In genomic region chr2:162711832-162712540, GRCh38 we compare ENCODE assay signal across 1 cellular context.
A peak's percentile ranks its signal among the peaks of the same experiment; 100 is the strongest.
TF ChIP-seq lines count a peak whose summit lies in the region.

No MANE protein-coding gene starts in this region.

TF ChIP-seq in GM23338, 12 proteins besides CTCF, POLR2A, EP300 and RAD21 (continued from another document):
- TF ChIP-seq, protein P1, sequence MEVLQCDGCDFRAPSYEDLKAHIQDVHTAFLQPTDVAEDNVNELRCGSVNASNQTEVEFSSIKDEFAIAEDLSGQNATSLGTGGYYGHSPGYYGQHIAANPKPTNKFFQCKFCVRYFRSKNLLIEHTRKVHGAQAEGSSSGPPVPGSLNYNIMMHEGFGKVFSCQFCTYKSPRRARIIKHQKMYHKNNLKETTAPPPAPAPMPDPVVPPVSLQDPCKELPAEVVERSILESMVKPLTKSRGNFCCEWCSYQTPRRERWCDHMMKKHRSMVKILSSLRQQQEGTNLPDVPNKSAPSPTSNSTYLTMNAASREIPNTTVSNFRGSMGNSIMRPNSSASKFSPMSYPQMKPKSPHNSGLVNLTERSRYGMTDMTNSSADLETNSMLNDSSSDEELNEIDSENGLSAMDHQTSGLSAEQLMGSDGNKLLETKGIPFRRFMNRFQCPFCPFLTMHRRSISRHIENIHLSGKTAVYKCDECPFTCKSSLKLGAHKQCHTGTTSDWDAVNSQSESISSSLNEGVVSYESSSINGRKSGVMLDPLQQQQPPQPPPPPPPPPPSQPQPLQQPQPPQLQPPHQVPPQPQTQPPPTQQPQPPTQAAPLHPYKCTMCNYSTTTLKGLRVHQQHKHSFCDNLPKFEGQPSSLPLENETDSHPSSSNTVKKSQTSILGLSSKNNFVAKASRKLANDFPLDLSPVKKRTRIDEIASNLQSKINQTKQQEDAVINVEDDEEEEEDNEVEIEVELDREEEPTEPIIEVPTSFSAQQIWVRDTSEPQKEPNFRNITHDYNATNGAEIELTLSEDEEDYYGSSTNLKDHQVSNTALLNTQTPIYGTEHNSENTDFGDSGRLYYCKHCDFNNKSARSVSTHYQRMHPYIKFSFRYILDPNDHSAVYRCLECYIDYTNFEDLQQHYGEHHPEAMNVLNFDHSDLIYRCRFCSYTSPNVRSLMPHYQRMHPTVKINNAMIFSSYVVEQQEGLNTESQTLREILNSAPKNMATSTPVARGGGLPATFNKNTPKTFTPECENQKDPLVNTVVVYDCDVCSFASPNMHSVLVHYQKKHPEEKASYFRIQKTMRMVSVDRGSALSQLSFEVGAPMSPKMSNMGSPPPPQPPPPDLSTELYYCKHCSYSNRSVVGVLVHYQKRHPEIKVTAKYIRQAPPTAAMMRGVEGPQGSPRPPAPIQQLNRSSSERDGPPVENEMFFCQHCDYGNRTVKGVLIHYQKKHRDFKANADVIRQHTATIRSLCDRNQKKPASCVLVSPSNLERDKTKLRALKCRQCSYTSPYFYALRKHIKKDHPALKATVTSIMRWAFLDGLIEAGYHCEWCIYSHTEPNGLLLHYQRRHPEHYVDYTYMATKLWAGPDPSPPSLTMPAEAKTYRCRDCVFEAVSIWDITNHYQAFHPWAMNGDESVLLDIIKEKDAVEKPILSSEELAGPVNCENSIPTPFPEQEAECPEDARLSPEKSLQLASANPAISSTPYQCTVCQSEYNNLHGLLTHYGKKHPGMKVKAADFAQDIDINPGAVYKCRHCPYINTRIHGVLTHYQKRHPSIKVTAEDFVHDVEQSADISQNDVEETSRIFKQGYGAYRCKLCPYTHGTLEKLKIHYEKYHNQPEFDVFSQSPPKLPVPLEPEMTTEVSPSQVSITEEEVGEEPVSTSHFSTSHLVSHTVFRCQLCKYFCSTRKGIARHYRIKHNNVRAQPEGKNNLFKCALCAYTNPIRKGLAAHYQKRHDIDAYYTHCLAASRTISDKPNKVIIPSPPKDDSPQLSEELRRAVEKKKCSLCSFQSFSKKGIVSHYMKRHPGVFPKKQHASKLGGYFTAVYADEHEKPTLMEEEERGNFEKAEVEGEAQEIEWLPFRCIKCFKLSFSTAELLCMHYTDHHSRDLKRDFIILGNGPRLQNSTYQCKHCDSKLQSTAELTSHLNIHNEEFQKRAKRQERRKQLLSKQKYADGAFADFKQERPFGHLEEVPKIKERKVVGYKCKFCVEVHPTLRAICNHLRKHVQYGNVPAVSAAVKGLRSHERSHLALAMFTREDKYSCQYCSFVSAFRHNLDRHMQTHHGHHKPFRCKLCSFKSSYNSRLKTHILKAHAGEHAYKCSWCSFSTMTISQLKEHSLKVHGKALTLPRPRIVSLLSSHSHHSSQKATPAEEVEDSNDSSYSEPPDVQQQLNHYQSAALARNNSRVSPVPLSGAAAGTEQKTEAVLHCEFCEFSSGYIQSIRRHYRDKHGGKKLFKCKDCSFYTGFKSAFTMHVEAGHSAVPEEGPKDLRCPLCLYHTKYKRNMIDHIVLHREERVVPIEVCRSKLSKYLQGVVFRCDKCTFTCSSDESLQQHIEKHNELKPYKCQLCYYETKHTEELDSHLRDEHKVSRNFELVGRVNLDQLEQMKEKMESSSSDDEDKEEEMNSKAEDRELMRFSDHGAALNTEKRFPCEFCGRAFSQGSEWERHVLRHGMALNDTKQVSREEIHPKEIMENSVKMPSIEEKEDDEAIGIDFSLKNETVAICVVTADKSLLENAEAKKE (CRISPR knock-in tag; IDR thresholded peaks at IDR 0.05) = peak; percentile 65
